24 cellular contexts compared by ENCODE assay signal in genomic region chr10:17918187-17918903, GRCh38. TPM values are rescaled to one million over a fixed set of nuclear protein-coding genes. Genes with fewer than 3 reads are reported as not detected.
"Had no signal": no experiment of that assay in that cellular context is flagged by ENCODE, and none has a peak within 500 bp of the region (broad histone marks: within the 10 kb centered on the region; RNA-seq: fewer than 3 reads in every experiment).

No MANE protein-coding gene starts in this region.

- H3K4me3 Mint-ChIP-seq: activated T-helper 1 cell treated with anti-CD3 and anti-CD28 coated beads, Interleukin-12 subunit alpha, Interleukin-12 subunit beta, Interleukin-2, Interleukin-4 antibody, amounts not matched to agents 30 ng/mL and 10 ng/mL and 1 ng/mL, durations not matched to agents 14 hours and 24 hours and 36 hours; dendritic cell treated with granulocyte-macrophage colony-stimulating factor and Interleukin-4, amounts not matched to agents 40 ng/mL and 50 ng/mL, for 4 days; naive thymus-derived CD8-positive, alpha-beta T cell; stimulated activated memory B cell treated with anti-CD40 and anti-IgM and Interleukin-4, amounts not matched to agents 10 μg/mL and 1 μg/mL and 100 μg/mL, for 72 hours had no signal

- H3K27ac Mint-ChIP-seq: activated naive CD4-positive, alpha-beta T cell treated with anti-CD3 and anti-CD28 coated beads, Interleukin-2, amount 50 U/mL, for 72 hours; activated T-helper 1 cell treated with anti-CD3 and anti-CD28 coated beads, Interleukin-12 subunit alpha, Interleukin-12 subunit beta, Interleukin-2, Interleukin-4 antibody, amounts not matched to agents 30 ng/mL and 10 ng/mL and 1 ng/mL, durations not matched to agents 14 hours and 24 hours and 36 hours; dendritic cell treated with granulocyte-macrophage colony-stimulating factor and Interleukin-4, amounts not matched to agents 40 ng/mL and 50 ng/mL, for 4 days; naive thymus-derived CD8-positive, alpha-beta T cell; stimulated activated memory B cell treated with anti-CD40 and anti-IgM and Interleukin-4, amounts not matched to agents 10 μg/mL and 1 μg/mL and 100 μg/mL, for 72 hours had no signal

- H3K4me3 ChIP-seq: cardiac muscle cell, hepatocyte, lower lobe of right lung, spleen, thoracic aorta, upper lobe of left lung had no signal

- H3K4me1 ChIP-seq: lower lobe of right lung, spleen, upper lobe of left lung had no signal

- ATAC-seq: activated naive CD4-positive, alpha-beta T cell treated with anti-CD3 and anti-CD28 coated beads, Interleukin-2, amount 50 U/mL, for 72 hours; esophagus mucosa; foreskin keratinocyte; left cardiac atrium; lower lobe of right lung; naive thymus-derived CD8-positive, alpha-beta T cell; stimulated activated memory B cell treated with anti-CD40 and anti-IgM and Interleukin-4, amounts not matched to agents 10 μg/mL and 1 μg/mL and 100 μg/mL, for 72 hours had no signal

- H3K9me3 Mint-ChIP-seq: activated T-helper 1 cell treated with anti-CD3 and anti-CD28 coated beads, Interleukin-12 subunit alpha, Interleukin-12 subunit beta, Interleukin-2, Interleukin-4 antibody, amounts not matched to agents 30 ng/mL and 10 ng/mL and 1 ng/mL, durations not matched to agents 14 hours and 24 hours and 36 hours; dendritic cell treated with granulocyte-macrophage colony-stimulating factor and Interleukin-4, amounts not matched to agents 40 ng/mL and 50 ng/mL, for 4 days had no signal

- DNase-seq: activated CD4-positive, alpha-beta T cell treated with anti-CD3 and anti-CD28 coated beads, Interleukin-2, amount 50 U/mL, for 4 hours; activated gamma-delta T cell treated with Interleukin-2 at 50 U/mL for 16 hours; activated T-cell treated with anti-CD3 and anti-CD28 coated beads for 4 hours; effector CD8-positive, alpha-beta T cell; foreskin keratinocyte; left cardiac atrium; lower lobe of right lung; naive thymus-derived CD8-positive, alpha-beta T cell; spleen; stimulated activated CD4-positive, alpha-beta T cell treated with anti-CD3 and anti-CD28 coated beads, Interleukin-4, amount 100 ng/mL, for 4 hours; upper lobe of left lung; WERI-Rb-1 had no signal

- H2AFZ ChIP-seq: hepatocyte had no signal

- H3K79me2 ChIP-seq: hepatocyte had no signal

- H3K36me3 ChIP-seq: cardiac muscle cell, lower lobe of right lung, neutrophil, spleen, thoracic aorta, upper lobe of left lung, WERI-Rb-1 had no signal

- H3K4me2 ChIP-seq: hepatocyte had no signal

- H3K9me3 ChIP-seq: lower lobe of right lung, neutrophil, spleen, thoracic aorta, upper lobe of left lung had no signal

- H3K27me3 ChIP-seq: cardiac muscle cell, foreskin keratinocyte, hepatocyte, neutrophil, spleen, upper lobe of left lung had no signal

- FAIRE-seq: islet of Langerhans had no signal

- H3K27ac ChIP-seq: cardiac muscle cell, foreskin keratinocyte, hepatocyte, lower lobe of right lung, neutrophil, spleen, thoracic aorta, upper lobe of left lung, WERI-Rb-1 had no signal

- H3K4me1 Mint-ChIP-seq: naive thymus-derived CD8-positive, alpha-beta T cell; stimulated activated memory B cell treated with anti-CD40 and anti-IgM and Interleukin-4, amounts not matched to agents 10 μg/mL and 1 μg/mL and 100 μg/mL, for 72 hours had no signal

- H3K27me3 Mint-ChIP-seq: dendritic cell treated with granulocyte-macrophage colony-stimulating factor and Interleukin-4, amounts not matched to agents 40 ng/mL and 50 ng/mL, for 4 days; stimulated activated memory B cell treated with anti-CD40 and anti-IgM and Interleukin-4, amounts not matched to agents 10 μg/mL and 1 μg/mL and 100 μg/mL, for 72 hours had no signal

- H3K36me3 Mint-ChIP-seq: activated naive CD4-positive, alpha-beta T cell treated with anti-CD3 and anti-CD28 coated beads, Interleukin-2, amount 50 U/mL, for 72 hours; naive thymus-derived CD8-positive, alpha-beta T cell; stimulated activated memory B cell treated with anti-CD40 and anti-IgM and Interleukin-4, amounts not matched to agents 10 μg/mL and 1 μg/mL and 100 μg/mL, for 72 hours had no signal

RNA-seq across cellular contexts. Expression of gene SLC39A12, which starts 33.4 kb away (rescaled TPM):
- total RNA-seq: activated naive CD4-positive, alpha-beta T cell treated with anti-CD3 and anti-CD28 coated beads, Interleukin-2, amount 50 U/mL, for 72 hours; activated T-helper 1 cell treated with anti-CD3 and anti-CD28 coated beads, Interleukin-12 subunit alpha, Interleukin-12 subunit beta, Interleukin-2, Interleukin-4 antibody, amounts not matched to agents 30 ng/mL and 10 ng/mL and 1 ng/mL, durations not matched to agents 14 hours and 24 hours and 36 hours; chondrocyte; foreskin keratinocyte; hepatocyte; left cardiac atrium; naive thymus-derived CD8-positive, alpha-beta T cell; T-helper 2 cell treated with Interferon-gamma antibody and Interleukin-4, amounts not matched to agents 100 ng/mL and 5 ng/mL, for 36 hours had no signal
- polyA plus RNA-seq: foreskin keratinocyte; hepatocyte; naive thymus-derived CD8-positive, alpha-beta T cell had no signal
